In the genomic region with DNA sequence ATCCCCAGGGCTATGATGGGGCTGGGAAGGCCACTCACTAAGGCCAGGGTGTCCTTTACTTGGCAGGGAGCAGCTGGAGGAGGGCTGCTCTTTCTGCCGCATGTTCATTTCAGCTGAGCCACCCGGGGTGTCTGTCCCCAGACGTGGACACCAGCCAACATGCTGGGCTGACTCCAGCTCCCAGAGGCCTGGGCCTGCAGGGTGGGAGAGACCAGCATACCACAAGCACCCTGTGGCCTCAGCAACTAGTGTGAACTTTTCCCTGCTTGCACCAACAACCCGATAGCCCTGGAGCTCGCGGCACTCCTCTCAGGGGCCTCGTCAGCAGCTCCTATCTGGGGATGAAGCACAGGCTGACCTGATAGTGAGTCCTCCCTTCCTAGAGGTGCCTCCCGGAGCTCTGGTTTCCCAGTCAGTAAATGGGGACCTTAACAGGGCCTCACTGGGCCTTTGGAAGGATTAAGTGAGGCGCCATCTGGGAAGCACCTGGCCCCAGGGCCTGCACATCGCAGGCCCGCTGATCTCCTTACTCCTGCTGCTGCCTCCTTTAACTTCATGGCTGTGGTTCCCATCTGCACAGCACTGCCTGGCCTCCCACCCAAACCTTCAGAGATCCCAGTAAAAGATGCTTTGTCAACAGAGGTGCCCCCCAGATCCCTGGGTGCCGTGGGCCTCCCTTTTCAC, we compare ENCODE assay signal across 16 cellular contexts.
DNase-seq lines count a peak whose midpoint lies in the region; ATAC-seq, FAIRE-seq and TF ChIP-seq lines count a peak whose summit lies in the region.
"Had no signal": no experiment of that assay in that cellular context is flagged by ENCODE, and none has a peak within 500 bp of the region (broad histone marks: within the 10 kb centered on the region; RNA-seq: fewer than 3 reads in every experiment).

No MANE protein-coding gene starts in this region.

- TF ChIP-seq CTCF in heart right ventricle (IDR thresholded peaks at IDR 0.05), result no peak
- no peak for TF ChIP-seq CTCF in D721Med (IDR thresholded peaks at IDR 0.05; ENCODE audit: insufficient read depth, missing control alignments)

- 31 to 34% methylated on average over 12 of the region's 12 CpGs for WGBS in heart right ventricle, 2 donors

- intact Hi-C loops in heart right ventricle (cut with DNase I), result loop anchor here in 8 of 10 donors (2.0 to 10.0 kb wide), 7 partner anchors 34 to 134 kb away; partner anchors contain the start of gene GALNT18 (in 1 of the 8)
- intact Hi-C loops in activated T-helper 1 cell treated with anti-CD3 and anti-CD28 coated beads, Interleukin-12 subunit alpha, Interleukin-12 subunit beta, Interleukin-2, Interleukin-4 antibody, amounts not matched to agents 30 ng/mL and 10 ng/mL and 1 ng/mL, durations not matched to agents 14 hours and 24 hours and 36 hours (cut with micrococcal nuclease), result no loop called here

- H3K4me1 ChIP-seq in SJCRH30 (peaks cover 21% of the 10 kb centered on the region; the same call in 1 of the 2 replicates), heart right ventricle (peaks cover 30 to 100% (median 73%) of the 10 kb centered on the region in 9 donors), rectal smooth muscle tissue (ENCODE audit: control insufficient read depth, insufficient read depth, low read length) (peaks cover 32% of the 10 kb centered on the region)

- ATAC-seq in heart right ventricle (peak; percentile 57 to 88 (median 78)), HG03460 (IDR thresholded peaks at IDR 0.05; ENCODE audit: unreplicated experiment) (no peak)
- ATAC-seq: natural killer cell had no signal

- H3K36me3 ChIP-seq in SJCRH30 (no peaks in the 10 kb centered on the region), heart right ventricle (no peaks in the 10 kb centered on the region), rectal smooth muscle tissue (ENCODE audit: control insufficient read depth, insufficient read depth, low read length) (no peaks in the 10 kb centered on the region)

- H3K4me1 Mint-ChIP-seq in activated T-helper 1 cell treated with anti-CD3 and anti-CD28 coated beads, Interleukin-12 subunit alpha, Interleukin-12 subunit beta, Interleukin-2, Interleukin-4 antibody, amounts not matched to agents 30 ng/mL and 10 ng/mL and 1 ng/mL, durations not matched to agents 14 hours and 24 hours and 36 hours (ENCODE audit: low read depth), result no peaks in the 10 kb centered on the region

- DNase-seq in COR-L47 (lab: John Stamatoyannopoulos, UW) (peak; percentile 67), SJCRH30 (peak; percentile 68 to 71), heart right ventricle (peak; percentile 77 to 79), D721Med (ENCODE audit: insufficient read length, low spot score) (no peak)
- DNase-seq in activated CD4-positive, alpha-beta T cell treated with anti-CD3 and anti-CD28 coated beads, Interleukin-2, amount 50 U/mL, for 1 hour, result no peak
- no peak for DNase-seq in activated T-helper 1 cell treated with anti-CD3 and anti-CD28 coated beads, Interleukin-12 subunit alpha, Interleukin-12 subunit beta, Interleukin-2, Interleukin-4 antibody, amounts not matched to agents 30 ng/mL and 10 ng/mL and 1 ng/mL, durations not matched to agents 14 hours and 24 hours and 36 hours (ENCODE audit: low spot score)
- DNase-seq: activated gamma-delta T cell treated with Interleukin-2 at 50 U/mL for 16 hours, DMS153, HFFc6, natural killer cell, NCI-H2029 had no signal

- H3K9me3 ChIP-seq in SJCRH30 (replicated peaks), result no peaks in the 10 kb centered on the region
- no peaks in the 10 kb centered on the region for H3K9me3 ChIP-seq in heart right ventricle

- no peaks in the 10 kb centered on the region for H3K36me3 Mint-ChIP-seq in activated T-helper 1 cell treated with anti-CD3 and anti-CD28 coated beads, Interleukin-12 subunit alpha, Interleukin-12 subunit beta, Interleukin-2, Interleukin-4 antibody, amounts not matched to agents 30 ng/mL and 10 ng/mL and 1 ng/mL, durations not matched to agents 14 hours and 24 hours and 36 hours (ENCODE audit: low read depth)
- H3K36me3 Mint-ChIP-seq: natural killer cell had no signal

- no peaks in the 10 kb centered on the region for H3K27me3 ChIP-seq in SJCRH30
- H3K27me3 ChIP-seq in heart right ventricle, result no peaks in the 10 kb centered on the region
- H3K27me3 ChIP-seq in rectal smooth muscle tissue (ENCODE audit: control insufficient read depth, insufficient read depth, low read length), result no peaks in the 10 kb centered on the region

- no peaks in the 10 kb centered on the region for H3K9me3 Mint-ChIP-seq in activated T-helper 1 cell treated with anti-CD3 and anti-CD28 coated beads, Interleukin-12 subunit alpha, Interleukin-12 subunit beta, Interleukin-2, Interleukin-4 antibody, amounts not matched to agents 30 ng/mL and 10 ng/mL and 1 ng/mL, durations not matched to agents 14 hours and 24 hours and 36 hours
- H3K9me3 Mint-ChIP-seq: HFFc6; natural killer cell; stimulated activated naive CD8-positive, alpha-beta T cell treated with anti-CD3 and anti-CD28 coated beads, Interleukin-15, Interleukin-2, amounts not matched to agents 100 ng/mL and 50 ng/mL, for 24 hours had no signal

- FAIRE-seq in D721Med (lab: Jason Lieb, UNC), result no peak
- FAIRE-seq: endometrium had no signal

- H3K27ac ChIP-seq in SJCRH30, result peak overlapping the region; percentile 10; the same call in 1 of the 2 replicates
- peak overlapping the region; percentile 77 to 95 (median 84) for H3K27ac ChIP-seq in heart right ventricle
- H3K27ac ChIP-seq in rectal smooth muscle tissue (ENCODE audit: low read depth, low read length), result peak overlapping the region; percentile 64
- H3K27ac ChIP-seq: SK-N-MC had no signal

- H3K9ac ChIP-seq in rectal smooth muscle tissue (ENCODE audit: low read length), result no peak overlapping the region

- H3K27me3 Mint-ChIP-seq in activated T-helper 1 cell treated with anti-CD3 and anti-CD28 coated beads, Interleukin-12 subunit alpha, Interleukin-12 subunit beta, Interleukin-2, Interleukin-4 antibody, amounts not matched to agents 30 ng/mL and 10 ng/mL and 1 ng/mL, durations not matched to agents 14 hours and 24 hours and 36 hours (ENCODE audit: insufficient read depth), result peaks cover 3% of the 10 kb centered on the region
- H3K27me3 Mint-ChIP-seq: stimulated activated naive CD8-positive, alpha-beta T cell treated with anti-CD3 and anti-CD28 coated beads, Interleukin-15, Interleukin-2, amounts not matched to agents 100 ng/mL and 50 ng/mL, for 24 hours had no signal

- no peak overlapping the region for H3K4me3 Mint-ChIP-seq in activated T-helper 1 cell treated with anti-CD3 and anti-CD28 coated beads, Interleukin-12 subunit alpha, Interleukin-12 subunit beta, Interleukin-2, Interleukin-4 antibody, amounts not matched to agents 30 ng/mL and 10 ng/mL and 1 ng/mL, durations not matched to agents 14 hours and 24 hours and 36 hours
- H3K4me3 Mint-ChIP-seq: HFFc6; natural killer cell; stimulated activated naive CD8-positive, alpha-beta T cell treated with anti-CD3 and anti-CD28 coated beads, Interleukin-15, Interleukin-2, amounts not matched to agents 100 ng/mL and 50 ng/mL, for 24 hours had no signal

- H3K4me3 ChIP-seq in SJCRH30 (no peak overlapping the region), heart right ventricle (no peak overlapping the region), rectal smooth muscle tissue (ENCODE audit: low read length) (no peak overlapping the region)
- H3K4me3 ChIP-seq: SK-N-MC had no signal

- no peak overlapping the region for H3K27ac Mint-ChIP-seq in activated T-helper 1 cell treated with anti-CD3 and anti-CD28 coated beads, Interleukin-12 subunit alpha, Interleukin-12 subunit beta, Interleukin-2, Interleukin-4 antibody, amounts not matched to agents 30 ng/mL and 10 ng/mL and 1 ng/mL, durations not matched to agents 14 hours and 24 hours and 36 hours
- H3K27ac Mint-ChIP-seq: HFFc6; natural killer cell; stimulated activated naive CD8-positive, alpha-beta T cell treated with anti-CD3 and anti-CD28 coated beads, Interleukin-15, Interleukin-2, amounts not matched to agents 100 ng/mL and 50 ng/mL, for 24 hours had no signal

Comparison
In these comparisons a context has a peak if more than half of its experiments do, and no peak if none do; other contexts are left out.
1. DNase-seq: peak in COR-L47 (single experiment), SJCRH30 (2 of 2) and heart right ventricle (2 of 2); none in activated CD4-positive, alpha-beta T cell treated with anti-CD3 and anti-CD28 coated beads, Interleukin-2, amount 50 U/mL, for 1 hour (single experiment), activated T-helper 1 cell treated with anti-CD3 and anti-CD28 coated beads, Interleukin-12 subunit alpha, Interleukin-12 subunit beta, Interleukin-2, Interleukin-4 antibody, amounts not matched to agents 30 ng/mL and 10 ng/mL and 1 ng/mL, durations not matched to agents 14 hours and 24 hours and 36 hours (single experiment) and D721Med (single experiment).
2. H3K27ac ChIP-seq: peak in every context shown above with its lines; median percentile 84 in heart right ventricle; 64 in rectal smooth muscle tissue; 10 in SJCRH30.